ENCODE assay signal across 8 cellular contexts in genomic region chr3:97823081-97823480, GRCh38. TPM values are rescaled to one million over a fixed set of nuclear protein-coding genes. Genes with fewer than 3 reads are reported as not detected.
A peak's percentile ranks its signal among the peaks of the same experiment; 100 is the strongest.
DNase-seq lines count a peak whose midpoint lies in the region; ATAC-seq, FAIRE-seq and TF ChIP-seq lines count a peak whose summit lies in the region.

No MANE protein-coding gene starts in this region.

- H3K27ac ChIP-seq in astrocyte (ENCODE audit: low read depth, low read length) (peak overlapping the region; percentile 86), lower lobe of right lung (peak overlapping the region; percentile 92), thoracic aorta (no peak overlapping the region)

- H3K27me3 Mint-ChIP-seq in activated CD4-positive, alpha-beta T cell treated with anti-CD3 and anti-CD28 coated beads, Interleukin-2, amount 10 ng/mL, durations not matched to agents 7 days and 5 days: peaks cover 43% of the 10 kb centered on the region
- H3K27me3 Mint-ChIP-seq in astrocyte (ENCODE audit: low read depth, unreplicated experiment): peaks cover 2% of the 10 kb centered on the region

- POLR2A ChIA-PET in activated CD4-positive, alpha-beta T cell treated with anti-CD3 and anti-CD28 coated beads, Interleukin-2, amount 10 ng/mL, durations not matched to agents 7 days and 5 days (lab: Charles Lee): no interaction called here

- H3K27ac Mint-ChIP-seq in activated CD4-positive, alpha-beta T cell treated with anti-CD3 and anti-CD28 coated beads, Interleukin-2, amount 10 ng/mL, durations not matched to agents 7 days and 5 days: peak overlapping the region; percentile 42
- peak overlapping the region; percentile 99 for H3K27ac Mint-ChIP-seq in astrocyte (ENCODE audit: unreplicated experiment)

- H3K36me3 Mint-ChIP-seq in activated CD4-positive, alpha-beta T cell treated with anti-CD3 and anti-CD28 coated beads, Interleukin-2, amount 10 ng/mL, durations not matched to agents 7 days and 5 days (ENCODE audit: low read depth): no peaks in the 10 kb centered on the region
- H3K36me3 Mint-ChIP-seq in astrocyte (ENCODE audit: low read depth, unreplicated experiment): no peaks in the 10 kb centered on the region

- H2AFZ ChIP-seq in astrocyte (ENCODE audit: low read depth, low read length): no peak overlapping the region

- H3K4me2 ChIP-seq in astrocyte (ENCODE audit: low read length): peak overlapping the region; percentile 96

- H4K20me1 ChIP-seq in astrocyte (ENCODE audit: insufficient read depth, low read length): peaks cover 42% of the 10 kb centered on the region

- peaks cover 21% of the 10 kb centered on the region for H3K4me1 Mint-ChIP-seq in activated CD4-positive, alpha-beta T cell treated with anti-CD3 and anti-CD28 coated beads, Interleukin-2, amount 10 ng/mL, durations not matched to agents 7 days and 5 days
- peaks cover 12% of the 10 kb centered on the region for H3K4me1 Mint-ChIP-seq in astrocyte (ENCODE audit: low read depth, unreplicated experiment)

- no peaks in the 10 kb centered on the region for H3K27me3 ChIP-seq in astrocyte (ENCODE audit: insufficient read depth, low read length)
- no peaks in the 10 kb centered on the region for H3K27me3 ChIP-seq in lower lobe of right lung (ENCODE audit: low read depth)
- H3K27me3 ChIP-seq in thoracic aorta (replicated peaks; ENCODE audit: insufficient read depth): no peaks in the 10 kb centered on the region

- H3K4me3 Mint-ChIP-seq in activated CD4-positive, alpha-beta T cell treated with anti-CD3 and anti-CD28 coated beads, Interleukin-2, amount 10 ng/mL, durations not matched to agents 7 days and 5 days: peak overlapping the region; percentile 90
- peak overlapping the region; percentile 100 for H3K4me3 Mint-ChIP-seq in astrocyte (ENCODE audit: unreplicated experiment)

- H3K36me3 ChIP-seq in astrocyte (ENCODE audit: insufficient read depth, low read length) (no peaks in the 10 kb centered on the region), lower lobe of right lung (no peaks in the 10 kb centered on the region), thoracic aorta (no peaks in the 10 kb centered on the region)

- peak; percentile 34 for FAIRE-seq in astrocyte (lab: Jason Lieb, UNC)

- ATAC-seq in lower lobe of right lung: no peak
- no peak for ATAC-seq in thoracic aorta (ENCODE audit: insufficient number of reproducible peaks, low FRiP score, low read depth)
- ATAC-seq in GM18861 (IDR thresholded peaks at IDR 0.05; ENCODE audit: unreplicated experiment): no peak
- ATAC-seq in left colon: no peak

- DNase-seq in activated CD4-positive, alpha-beta T cell treated with anti-CD3 and anti-CD28 coated beads, Interleukin-2, amount 10 ng/mL, durations not matched to agents 7 days and 5 days: no peak
- no peak for DNase-seq in activated CD4-positive, alpha-beta T cell treated with anti-CD3 and anti-CD28 coated beads for 48 hours
- DNase-seq in astrocyte (ENCODE audit: low read depth): no peak
- DNase-seq in lower lobe of right lung: no peak
- no peak for DNase-seq in thoracic aorta (ENCODE audit: low spot score)
- DNase-seq in left colon: no peak
- no peak for DNase-seq in posterior cingulate gyrus

- no peaks in the 10 kb centered on the region for H3K9me3 Mint-ChIP-seq in activated CD4-positive, alpha-beta T cell treated with anti-CD3 and anti-CD28 coated beads, Interleukin-2, amount 10 ng/mL, durations not matched to agents 7 days and 5 days
- H3K9me3 Mint-ChIP-seq in astrocyte (ENCODE audit: unreplicated experiment): no peaks in the 10 kb centered on the region

- H3K4me3 ChIP-seq in astrocyte (ENCODE audit: insufficient read depth, low read depth, low read length) (peak overlapping the region; percentile 93), lower lobe of right lung (peak overlapping the region; percentile 92), thoracic aorta (peak overlapping the region; percentile 93)

- intact Hi-C loops in lower lobe of right lung (cut with DNase I) (no loop called here), left colon (cut with DNase I, micrococcal nuclease) (no loop called here), posterior cingulate gyrus (cut with DNase I) (loop anchor here (5.0 kb wide), 1 partner anchor 149 kb away; the partner anchor contains the start of gene RIOX2)

- H3K9ac ChIP-seq in astrocyte (ENCODE audit: low read length): peak overlapping the region; percentile 92

- CTCF ChIA-PET in activated CD4-positive, alpha-beta T cell treated with anti-CD3 and anti-CD28 coated beads, Interleukin-2, amount 10 ng/mL, durations not matched to agents 7 days and 5 days (lab: Charles Lee): interaction anchor here (0.6 to 1.6 kb wide), 4 partner anchors 9 to 200 kb away, joined by 3 read pairs; no protein-coding TSS in a partner anchor

- peaks cover 47% of the 10 kb centered on the region for H3K79me2 ChIP-seq in astrocyte (ENCODE audit: insufficient read depth, low read length)

- no peak for TF ChIP-seq CTCF in astrocyte (IDR thresholded peaks at IDR 0.05; ENCODE audit: insufficient read depth, low read depth, low read length)
- no peak for TF ChIP-seq CTCF in lower lobe of right lung (IDR thresholded peaks at IDR 0.05)
- TF ChIP-seq CTCF in thoracic aorta (IDR thresholded peaks at IDR 0.05): no peak

- no peaks in the 10 kb centered on the region for H3K9me3 ChIP-seq in astrocyte (ENCODE audit: insufficient read depth, low read depth, low read length)
- no peaks in the 10 kb centered on the region for H3K9me3 ChIP-seq in lower lobe of right lung
- no peaks in the 10 kb centered on the region for H3K9me3 ChIP-seq in thoracic aorta

- H3K4me1 ChIP-seq in astrocyte (ENCODE audit: insufficient read depth, low read length) (peaks cover 15% of the 10 kb centered on the region), lower lobe of right lung (peaks cover 31% of the 10 kb centered on the region), thoracic aorta (ENCODE audit: control insufficient read depth in 1 of 2, low read depth in 2 of 2) (peaks cover 7 to 20% of the 10 kb centered on the region in 2 donors)

RNA-seq across cellular contexts. Expression of gene CRYBG3, which starts 1.3 kb away (rescaled TPM):
- total RNA-seq in activated CD4-positive, alpha-beta T cell treated with anti-CD3 and anti-CD28 coated beads, Interleukin-2, amount 10 ng/mL, durations not matched to agents 7 days and 5 days: 1 to 10 TPM; 5.3 to 6.2 TPM
- total RNA-seq in astrocyte: 13.0 and 14.1 TPM in 2 replicates
- 30.1 TPM for total RNA-seq in lower lobe of right lung
- 10 to 100 TPM; 13.4 to 29.2 TPM for total RNA-seq in thoracic aorta
- 10 to 100 TPM; 17.1 to 22.6 TPM for total RNA-seq in left colon

RNA-seq across cellular contexts. Expression of gene ARL6, which starts 58.5 kb away (rescaled TPM):
- 1 to 10 TPM; 3.7 to 4.1 TPM for total RNA-seq in activated CD4-positive, alpha-beta T cell treated with anti-CD3 and anti-CD28 coated beads, Interleukin-2, amount 10 ng/mL, durations not matched to agents 7 days and 5 days
- total RNA-seq in astrocyte (6.9 and 7.1 TPM in 2 replicates), lower lobe of right lung (14.0 TPM), thoracic aorta (10 to 100 TPM in 1 of 2 donors, 1 to 10 TPM in 1; 7.7 to 11.9 TPM), left colon (1 to 10 TPM; 2.2 to 2.9 TPM)

Comparison
In these comparisons a context has a peak if more than half of its experiments do, and no peak if none do; other contexts are left out.
1. H3K27ac ChIP-seq: peak in astrocyte (single experiment) and lower lobe of right lung (single experiment); none in thoracic aorta (0 of 2).
2. Peak in every context shown above with its lines, with median percentiles within 50 percentile points of each other: H3K4me3 ChIP-seq.